ENCODE assay signal across 7 cellular contexts in the genomic region with DNA sequence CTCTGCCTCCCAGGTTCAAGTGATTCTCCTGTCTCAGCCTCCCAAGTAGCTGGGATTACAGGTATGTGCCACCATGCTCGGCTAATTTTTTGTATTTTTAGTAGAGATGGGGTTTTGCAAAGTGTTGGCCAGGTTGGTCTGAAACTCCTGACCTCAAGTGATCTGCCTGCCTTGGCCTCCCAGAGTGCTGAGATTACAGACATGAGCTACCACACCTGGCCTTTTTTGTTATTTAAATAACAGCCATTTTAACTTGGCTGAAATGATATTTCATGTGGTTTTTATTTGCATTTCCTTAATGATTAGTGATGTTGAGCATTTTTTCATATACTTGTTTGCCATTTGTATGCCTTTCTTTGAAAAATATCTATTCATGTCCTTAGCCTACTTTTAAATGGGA. TPM values are rescaled to one million over a fixed set of nuclear protein-coding genes. Genes with fewer than 3 reads are reported as not detected.
A peak's percentile ranks its signal among the peaks of the same experiment; 100 is the strongest.
DNase-seq lines count a peak whose midpoint lies in the region; ATAC-seq and TF ChIP-seq lines count a peak whose summit lies in the region.
"Not testable (repeated sequence)": the region's sequence is repeated elsewhere in the genome, so short reads cannot be mapped to it uniquely, and the experiment has no call there.

No MANE protein-coding gene starts in this region.

- H3K4me1 Mint-ChIP-seq in activated naive CD8-positive, alpha-beta T cell treated with anti-CD3 and anti-CD28 coated beads for 36 hours: peaks cover 59% of the 10 kb centered on the region

- H3K9ac ChIP-seq in HUES48 (ENCODE audit: low read depth, low read length): not testable (repeated sequence)

- not testable (repeated sequence) for H3K27me3 ChIP-seq in DOHH2 (ENCODE audit: control insufficient read depth, low read length); HUES48 (ENCODE audit: control insufficient read depth, insufficient read depth, low read length)

- peak overlapping the region; percentile 53 for H3K4me2 ChIP-seq in DOHH2 (ENCODE audit: low read length)

- 40% methylated on average over 1 of the region's 1 CpG; no CpG with 5 or more reads in 1 of the 2 experiments for WGBS in mesodermal cell (ENCODE audit: insufficient coverage in 2 of 2), 2 experiments

- H3K4me1 ChIP-seq in DOHH2 (ENCODE audit: control insufficient read depth, low read length): peaks cover 96% of the 10 kb centered on the region
- peaks cover 56% of the 10 kb centered on the region for H3K4me1 ChIP-seq in HUES48 (ENCODE audit: control insufficient read depth, insufficient read depth, low read length)
- peaks cover 47% of the 10 kb centered on the region for H3K4me1 ChIP-seq in mesodermal cell (ENCODE audit: control insufficient read depth, insufficient read depth, low read length, poor library complexity, severe bottlenecking)

- H3K4me3 Mint-ChIP-seq in activated naive CD8-positive, alpha-beta T cell treated with anti-CD3 and anti-CD28 coated beads for 36 hours: not testable (repeated sequence)

- not testable (repeated sequence) for H3K27me3 Mint-ChIP-seq in activated naive CD8-positive, alpha-beta T cell treated with anti-CD3 and anti-CD28 coated beads for 36 hours

- peaks cover 20% of the 10 kb centered on the region for H3K9me3 Mint-ChIP-seq in activated naive CD8-positive, alpha-beta T cell treated with anti-CD3 and anti-CD28 coated beads for 36 hours

- peak; percentile 41 for DNase-seq in NCI-H146 (lab: John Stamatoyannopoulos, UW)
- DNase-seq in activated naive CD8-positive, alpha-beta T cell treated with anti-CD3 and anti-CD28 coated beads for 36 hours: not testable (repeated sequence)

- peaks cover 15% of the 10 kb centered on the region for H3K36me3 ChIP-seq in DOHH2 (ENCODE audit: control insufficient read depth, low read length)
- not testable (repeated sequence) for H3K36me3 ChIP-seq in HUES48 (ENCODE audit: control insufficient read depth, insufficient read depth, low read length); mesodermal cell (ENCODE audit: control insufficient read depth, insufficient read depth, low read length)

- TF ChIP-seq CTCF in DOHH2 (IDR thresholded peaks at IDR 0.05; ENCODE audit: low read depth, low read length, poor library complexity, severe bottlenecking): not testable (repeated sequence)

- H3K36me3 Mint-ChIP-seq in activated naive CD8-positive, alpha-beta T cell treated with anti-CD3 and anti-CD28 coated beads for 36 hours: peaks cover 62% of the 10 kb centered on the region

- H3K27ac Mint-ChIP-seq in activated naive CD8-positive, alpha-beta T cell treated with anti-CD3 and anti-CD28 coated beads for 36 hours: peak overlapping the region; percentile 13

- TF ChIP-seq POLR2A in Raji (IDR thresholded peaks at IDR 0.05; ENCODE audit: insufficient read depth, low read depth, low read length): 0 out of 2 replicates have a peak, but pooled peaks have one; percentile 21

- H3K9me2 ChIP-seq in DOHH2 (replicated peaks; ENCODE audit: control insufficient read depth, low read length): not testable (repeated sequence)

- not testable (repeated sequence) for H3K9me3 ChIP-seq in DOHH2 (ENCODE audit: control insufficient read depth, insufficient read depth, low read length); HUES48 (ENCODE audit: control insufficient read depth, insufficient read depth, low read length)
- H3K9me3 ChIP-seq in mesodermal cell (ENCODE audit: control insufficient read depth, low read length): peaks cover 22% of the 10 kb centered on the region

- not testable (repeated sequence) for H4K20me1 ChIP-seq in DOHH2 (ENCODE audit: control insufficient read depth, insufficient read depth, low read depth, low read length)

- peak overlapping the region; percentile 38 for H3K4me3 ChIP-seq in DOHH2 (ENCODE audit: low read length)
- H3K4me3 ChIP-seq in HUES48 (ENCODE audit: low read depth, low read length); mesodermal cell (ENCODE audit: extremely low read depth, insufficient read depth, low read length, poor library complexity, severe bottlenecking): not testable (repeated sequence)

- H3F3A ChIP-seq in DOHH2 (ENCODE audit: control insufficient read depth, insufficient read depth): peaks cover 31% of the 10 kb centered on the region

- peaks cover 100% of the 10 kb centered on the region for H3K79me2 ChIP-seq in DOHH2 (ENCODE audit: control insufficient read depth, low read length)

- ATAC-seq in GM19395 (IDR thresholded peaks at IDR 0.05; ENCODE audit: unreplicated experiment): peak; percentile 46

- peak overlapping the region; percentile 81 for H3K27ac ChIP-seq in DOHH2 (ENCODE audit: low read depth, low read length)
- peak overlapping the region; percentile 21 for H3K27ac ChIP-seq in HUES48 (ENCODE audit: low read depth, low read length)
- peak overlapping the region; percentile 8 for H3K27ac ChIP-seq in mesodermal cell (ENCODE audit: low read depth, low read length, severe bottlenecking)

RNA-seq across cellular contexts. Expression of a gene that starts 35.2 kb away (rescaled TPM):
- total RNA-seq in activated naive CD8-positive, alpha-beta T cell treated with anti-CD3 and anti-CD28 coated beads for 36 hours: 10 to 100 TPM; 25.5 to 27.7 TPM
- polyA plus RNA-seq in mesodermal cell (2013, experiment 1 of 2): 65.0 TPM
- 74.3 TPM for polyA plus RNA-seq in mesodermal cell (2013, experiment 2 of 2)

Comparison
In these comparisons a context has a peak if more than half of its experiments do, and no peak if none do; other contexts are left out.
1. H3K27ac ChIP-seq: peak in every context shown above with its lines; median percentile 81 in DOHH2; 21 in HUES48; 8 in mesodermal cell.